In the genomic region with DNA sequence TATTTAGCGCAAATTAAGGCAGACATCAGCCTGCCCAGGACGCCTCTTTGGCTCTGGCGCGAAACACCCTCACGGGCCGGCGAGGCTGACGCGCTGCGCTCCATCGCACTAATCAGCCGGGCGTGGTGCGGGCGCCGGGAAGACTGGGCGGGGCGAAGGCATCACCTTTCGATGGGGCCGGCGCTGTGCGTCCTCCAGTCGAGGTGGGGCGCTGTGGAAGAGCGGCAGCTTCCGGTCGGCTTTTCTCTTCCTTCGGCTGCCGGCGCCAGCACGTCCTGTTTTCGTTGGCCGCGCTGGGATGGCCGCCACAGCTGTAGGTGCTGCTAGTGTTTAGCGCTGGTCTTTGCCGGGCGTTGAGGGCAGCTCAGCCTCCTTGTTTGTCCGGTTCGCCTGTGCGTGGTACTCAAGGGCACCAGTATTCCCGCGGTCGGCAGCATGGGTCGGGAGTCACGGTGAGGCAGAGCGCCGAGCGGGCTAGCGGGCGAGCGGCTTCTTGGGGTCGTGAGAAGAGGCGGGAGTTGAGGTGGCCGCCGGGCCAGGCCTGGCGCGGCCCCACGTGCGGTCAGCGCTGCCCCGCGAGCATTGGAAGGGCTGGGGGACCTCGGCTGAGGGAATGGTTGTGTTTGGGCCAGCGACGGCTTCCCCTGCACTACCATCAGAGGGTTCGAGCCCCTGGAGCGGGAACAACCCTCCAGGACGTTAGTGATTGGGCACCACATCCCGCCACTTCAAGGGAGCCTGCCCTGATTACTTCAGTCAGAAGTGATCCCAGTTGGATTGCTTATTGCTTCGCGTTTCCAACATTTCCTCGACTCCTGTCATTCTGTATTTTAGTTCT, we compare ENCODE assay signal across 8 cellular contexts.
DNase-seq lines count a peak whose midpoint lies in the region; ATAC-seq lines count a peak whose summit lies in the region.

A gene with protein sequence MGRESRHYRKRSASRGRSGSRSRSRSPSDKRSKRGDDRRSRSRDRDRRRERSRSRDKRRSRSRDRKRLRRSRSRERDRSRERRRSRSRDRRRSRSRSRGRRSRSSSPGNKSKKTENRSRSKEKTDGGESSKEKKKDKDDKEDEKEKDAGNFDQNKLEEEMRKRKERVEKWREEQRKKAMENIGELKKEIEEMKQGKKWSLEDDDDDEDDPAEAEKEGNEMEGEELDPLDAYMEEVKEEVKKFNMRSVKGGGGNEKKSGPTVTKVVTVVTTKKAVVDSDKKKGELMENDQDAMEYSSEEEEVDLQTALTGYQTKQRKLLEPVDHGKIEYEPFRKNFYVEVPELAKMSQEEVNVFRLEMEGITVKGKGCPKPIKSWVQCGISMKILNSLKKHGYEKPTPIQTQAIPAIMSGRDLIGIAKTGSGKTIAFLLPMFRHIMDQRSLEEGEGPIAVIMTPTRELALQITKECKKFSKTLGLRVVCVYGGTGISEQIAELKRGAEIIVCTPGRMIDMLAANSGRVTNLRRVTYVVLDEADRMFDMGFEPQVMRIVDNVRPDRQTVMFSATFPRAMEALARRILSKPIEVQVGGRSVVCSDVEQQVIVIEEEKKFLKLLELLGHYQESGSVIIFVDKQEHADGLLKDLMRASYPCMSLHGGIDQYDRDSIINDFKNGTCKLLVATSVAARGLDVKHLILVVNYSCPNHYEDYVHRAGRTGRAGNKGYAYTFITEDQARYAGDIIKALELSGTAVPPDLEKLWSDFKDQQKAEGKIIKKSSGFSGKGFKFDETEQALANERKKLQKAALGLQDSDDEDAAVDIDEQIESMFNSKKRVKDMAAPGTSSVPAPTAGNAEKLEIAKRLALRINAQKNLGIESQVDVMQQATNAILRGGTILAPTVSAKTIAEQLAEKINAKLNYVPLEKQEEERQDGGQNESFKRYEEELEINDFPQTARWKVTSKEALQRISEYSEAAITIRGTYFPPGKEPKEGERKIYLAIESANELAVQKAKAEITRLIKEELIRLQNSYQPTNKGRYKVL (plus strand): TSS at position 276 of the 838 bp plus-strand sequence. CDS start 160 bp downstream, at position 436.

- H3K27me3 Mint-ChIP-seq in memory B cell, result no peaks in the 10 kb centered on the region

- peak; percentile 93 for DNase-seq in COLO668 (lab: John Stamatoyannopoulos, UW; ENCODE audit: unreplicated experiment)
- DNase-seq in HS-27A (ENCODE audit: low read depth), result peak; percentile 55
- DNase-seq in NK-92 (lab: John Stamatoyannopoulos, UW; ENCODE audit: unreplicated experiment), result peak; percentile 53
- peak; percentile 97 for DNase-seq in activated CD8-positive, alpha-beta memory T cell treated with anti-CD3 and anti-CD28 coated beads for 24 hours
- DNase-seq in effector CD8-positive, alpha-beta T cell (lab: John Stamatoyannopoulos, UW), result peak; percentile 88
- DNase-seq in memory B cell (ENCODE audit: low spot score in 2 of 2), result peak; percentile 90 to 93
- peak; percentile 88 for DNase-seq in stimulated activated CD8-positive, alpha-beta memory T cell treated with anti-CD3 and anti-CD28 coated beads, Interleukin-12 subunit alpha, Interleukin-12 subunit beta, amount 100 ng/mL, for 24 hours (ENCODE audit: extremely low read depth)

- peak; percentile 94 for ATAC-seq in GM19467 (IDR thresholded peaks at IDR 0.05; ENCODE audit: unreplicated experiment)
- ATAC-seq in memory B cell (ENCODE audit: low read depth), result peak; percentile 97

- H3K4me3 Mint-ChIP-seq in memory B cell, result peak within 1 kb of the TSS; percentile 99

- peaks cover 27% of the 10 kb centered on the region for H3K4me1 Mint-ChIP-seq in memory B cell

- peaks cover under 1% of the 10 kb centered on the region for H3K36me3 Mint-ChIP-seq in memory B cell

- no peaks in the 10 kb centered on the region for H3K9me3 Mint-ChIP-seq in memory B cell

- H3K27ac Mint-ChIP-seq in memory B cell, result peak within 1 kb of the TSS; percentile 98

Comparison
In these comparisons a context has a peak if more than half of its experiments do, and no peak if none do; other contexts are left out.
1. Peak in every context shown above with its lines: DNase-seq and ATAC-seq.